In genomic region chr19:11094520-11094894, GRCh38 we compare ENCODE assay signal across 8 cellular contexts. TPM values are rescaled to one million over a fixed set of nuclear protein-coding genes. Genes with fewer than 3 reads are reported as not detected.
DNase-seq lines count a peak whose midpoint lies in the region; ATAC-seq, FAIRE-seq and TF ChIP-seq lines count a peak whose summit lies in the region.

No MANE protein-coding gene starts in this region.

- H3K27ac Mint-ChIP-seq in CD14-positive monocyte: peak overlapping the region; percentile 87 to 100 (median 100)
- peak overlapping the region; percentile 82 to 96 for H3K27ac Mint-ChIP-seq in effector memory CD8-positive, alpha-beta T cell

- ATAC-seq in effector memory CD8-positive, alpha-beta T cell (replicated peaks): no peak
- ATAC-seq in pancreas: no peak
- no peak for ATAC-seq in GM18873 (IDR thresholded peaks at IDR 0.05; ENCODE audit: low FRiP score, unreplicated experiment)

- WGBS in pancreas, 2 donors: 68 to 75% methylated on average over 4 of the region's 4 CpGs

- H3K9ac ChIP-seq in OCI-LY3 (ENCODE audit: low read length): no peak overlapping the region

- DNase-seq in CD14-positive monocyte (ENCODE audit: low spot score) (no peak), pancreas (no peak), HTR-8/SVneo (ENCODE audit: insufficient read length, low spot score) (no peak), COLO668 (lab: John Stamatoyannopoulos, UW; ENCODE audit: unreplicated experiment) (no peak), NCI-H82 treated with DMSO at 0.1 percent for 48 hours (lab: John Stamatoyannopoulos, UW; ENCODE audit: unreplicated experiment) (no peak)
- DNase-seq in effector memory CD8-positive, alpha-beta T cell: no peak

- H3K79me2 ChIP-seq in OCI-LY3 (ENCODE audit: low read length): no peaks in the 10 kb centered on the region

- H3K36me3 Mint-ChIP-seq in CD14-positive monocyte: peaks cover 6 to 31% of the 10 kb centered on the region in 2 donors
- peaks cover 52% of the 10 kb centered on the region for H3K36me3 Mint-ChIP-seq in effector memory CD8-positive, alpha-beta T cell (ENCODE audit: insufficient read depth)

- intact Hi-C loops in CD14-positive monocyte (cut with micrococcal nuclease): no loop called here
- intact Hi-C loops in pancreas (cut with DNase I): no loop called here

- H3K4me1 Mint-ChIP-seq in CD14-positive monocyte: peaks cover 58% of the 10 kb centered on the region
- peaks cover 33 to 38% of the 10 kb centered on the region in 2 donors for H3K4me1 Mint-ChIP-seq in effector memory CD8-positive, alpha-beta T cell (ENCODE audit: low read depth in 2 of 2)

- peaks cover 27% of the 10 kb centered on the region for H4K20me1 ChIP-seq in OCI-LY3 (ENCODE audit: insufficient read depth, low read length)

- no peak for TF ChIP-seq CTCF in CD14-positive monocyte (IDR thresholded peaks at IDR 0.05)
- no peak for TF ChIP-seq CTCF in OCI-LY3 (IDR thresholded peaks at IDR 0.05; ENCODE audit: low read depth, low read length)
- no peak for TF ChIP-seq CTCF in pancreas (IDR thresholded peaks at IDR 0.05)

- H2AFZ ChIP-seq in OCI-LY3 (ENCODE audit: low read depth, low read length): no peak overlapping the region

- H3K4me3 Mint-ChIP-seq in CD14-positive monocyte: peak overlapping the region in 1 of 2 donors; percentile 64
- peak overlapping the region; percentile 77 to 80 for H3K4me3 Mint-ChIP-seq in effector memory CD8-positive, alpha-beta T cell

- H3K4me1 ChIP-seq in OCI-LY3 (ENCODE audit: low read length) (peaks cover 43% of the 10 kb centered on the region), pancreas (peaks cover 13 to 52% (median 35%) of the 10 kb centered on the region in 3 donors)

- no peak for FAIRE-seq in pancreas (lab: Jason Lieb, UNC)
- FAIRE-seq in HTR-8/SVneo (lab: Jason Lieb, UNC): no peak

- H3K27me3 ChIP-seq in OCI-LY3 (ENCODE audit: low read depth, low read length) (peaks cover 64% of the 10 kb centered on the region), pancreas (no peaks in the 10 kb centered on the region)

- H3K4me3 ChIP-seq in OCI-LY3 (ENCODE audit: low read length) (peak overlapping the region; percentile 53; the same call in 1 of the 2 replicates), pancreas (peak overlapping the region in 1 of 4 donors; percentile 15)

- H3K4me2 ChIP-seq in OCI-LY3 (ENCODE audit: low read length): peak overlapping the region; percentile 65

- no peak overlapping the region for H3K27ac ChIP-seq in OCI-LY3 (ENCODE audit: low read length)
- H3K27ac ChIP-seq in pancreas: peak overlapping the region; percentile 78 to 98 (median 90)

- H3K9me3 Mint-ChIP-seq in CD14-positive monocyte: peaks cover 0 to 3% (median 0%) of the 10 kb centered on the region in 7 donors
- H3K9me3 Mint-ChIP-seq in effector memory CD8-positive, alpha-beta T cell: peaks cover 0 to 2% of the 10 kb centered on the region in 2 donors

- H3K36me3 ChIP-seq in OCI-LY3 (replicated peaks; ENCODE audit: low read depth, low read length) (no peaks in the 10 kb centered on the region), pancreas (no peaks in the 10 kb centered on the region)

- peaks cover 0 to 2% (median 0%) of the 10 kb centered on the region in 3 donors for H3K27me3 Mint-ChIP-seq in CD14-positive monocyte (ENCODE audit: low read depth in 3 of 3)
- H3K27me3 Mint-ChIP-seq in effector memory CD8-positive, alpha-beta T cell: no peaks in the 10 kb centered on the region

- peaks cover 10% of the 10 kb centered on the region; the same call in 1 of the 2 replicates for H3K9me3 ChIP-seq in OCI-LY3 (ENCODE audit: insufficient read depth, low read length)
- no peaks in the 10 kb centered on the region for H3K9me3 ChIP-seq in pancreas

RNA-seq across cellular contexts. Expression of gene LDLR, which starts 5.2 kb away (rescaled TPM):
- polyA plus RNA-seq in CD14-positive monocyte (10 to 100 TPM; 19.8 to 21.2 TPM), pancreas (10 to 100 TPM; 24.7 to 41.2 TPM)
- 10 to 100 TPM in 5 of 6 donors, 1 to 10 TPM in 1; 8.9 to 43.4 (median 26.5) TPM for total RNA-seq in pancreas
